Comparison of ENCODE assay signal across 24 cellular contexts in genomic region chr13:114038211-114038613, GRCh38.
DNase-seq lines count a peak whose midpoint lies in the region; ATAC-seq, FAIRE-seq and TF ChIP-seq lines count a peak whose summit lies in the region.
"Had no signal": no experiment of that assay in that cellular context is flagged by ENCODE, and none has a peak within 500 bp of the region (broad histone marks: within the 10 kb centered on the region; RNA-seq: fewer than 3 reads in every experiment).

No MANE protein-coding gene starts in this region.

- H3K27me3 ChIP-seq in right atrium auricular region = no peaks in the 10 kb centered on the region
- H3K27me3 ChIP-seq in vagina = no peaks in the 10 kb centered on the region
- H3K27me3 ChIP-seq: adrenal gland had no signal

- H3K27me3 Mint-ChIP-seq in effector memory CD8-positive, alpha-beta T cell = no peaks in the 10 kb centered on the region

- intact Hi-C loops in Right ventricle myocardium superior (cut with DNase I) = no loop called here
- intact Hi-C loops in left ventricle myocardium superior (cut with micrococcal nuclease) = no loop called here
- intact Hi-C loops in vagina (cut with DNase I) = no loop called here

- ATAC-seq in Right ventricle myocardium superior (ENCODE audit: poor library complexity) = peak; percentile 47
- no peak for ATAC-seq in effector memory CD8-positive, alpha-beta T cell (replicated peaks)
- peak; percentile 49 for ATAC-seq in left ventricle myocardium superior
- ATAC-seq in GM18907 (IDR thresholded peaks at IDR 0.05; ENCODE audit: unreplicated experiment) = no peak
- ATAC-seq in HG02885 (IDR thresholded peaks at IDR 0.05; ENCODE audit: poor library complexity, unreplicated experiment) = no peak
- ATAC-seq: activated T-cell treated with anti-CD3 and anti-CD28 coated beads, Interleukin-2, amount 50 U/mL, for 4 hours; esophagus mucosa; PC-3 had no signal

- H3K4me1 Mint-ChIP-seq in effector memory CD8-positive, alpha-beta T cell (ENCODE audit: low read depth in 2 of 2) = peaks cover 30 to 34% of the 10 kb centered on the region in 2 donors

- TF ChIP-seq POLR2A in vagina (IDR thresholded peaks at IDR 0.05) = no peak

- H3K4me3 Mint-ChIP-seq in effector memory CD8-positive, alpha-beta T cell = no peak overlapping the region
- H3K4me3 Mint-ChIP-seq: activated T-cell treated with anti-CD3 and anti-CD28 coated beads, Interleukin-2, amount 50 U/mL, for 4 hours had no signal

- H3K9me3 ChIP-seq in right atrium auricular region (no peaks in the 10 kb centered on the region), vagina (no peaks in the 10 kb centered on the region)
- H3K9me3 ChIP-seq: adrenal gland had no signal

- no peaks in the 10 kb centered on the region for H3K36me3 ChIP-seq in right atrium auricular region
- no peaks in the 10 kb centered on the region for H3K36me3 ChIP-seq in vagina
- H3K36me3 ChIP-seq: adrenal gland had no signal

- H3K27ac Mint-ChIP-seq in effector memory CD8-positive, alpha-beta T cell = peak overlapping the region; percentile 35

- DNase-seq in Right ventricle myocardium superior (peak; percentile 62), right atrium auricular region (ENCODE audit: low spot score) (no peak), left ventricle myocardium superior (peak; percentile 60), vagina (ENCODE audit: extremely low spot score in 2 of 2) (no peak), D721Med (ENCODE audit: insufficient read length, low spot score) (no peak)
- DNase-seq in effector memory CD8-positive, alpha-beta T cell = no peak
- DNase-seq: activated CD4-positive, alpha-beta T cell treated with anti-CD3 and anti-CD28 coated beads for 4 hours; activated naive CD4-positive, alpha-beta T cell; activated T-cell treated with anti-CD3 and anti-CD28 coated beads, Interleukin-2, amount 50 U/mL, for 4 hours; effector memory CD4-positive, alpha-beta T cell; HCEC 1CT; IMR-90; islet precursor cell; NCI-H146; NCI-H510A; PC-3 had no signal

- no peaks in the 10 kb centered on the region for H3K9me3 Mint-ChIP-seq in effector memory CD8-positive, alpha-beta T cell
- H3K9me3 Mint-ChIP-seq: activated T-cell treated with anti-CD3 and anti-CD28 coated beads, Interleukin-2, amount 50 U/mL, for 4 hours had no signal

- TF ChIP-seq CTCF in right atrium auricular region (IDR thresholded peaks at IDR 0.05) (no peak), vagina (IDR thresholded peaks at IDR 0.05) (no peak), D721Med (IDR thresholded peaks at IDR 0.05; ENCODE audit: insufficient read depth, missing control alignments) (no peak)

- H3K27ac ChIP-seq in right atrium auricular region (no peak overlapping the region), vagina (peak overlapping the region; percentile 28)
- H3K27ac ChIP-seq: adrenal gland had no signal

- peaks cover 87% of the 10 kb centered on the region for H3K36me3 Mint-ChIP-seq in effector memory CD8-positive, alpha-beta T cell (ENCODE audit: insufficient read depth)

- peaks cover 0 to 28% of the 10 kb centered on the region in 2 donors for H3K4me1 ChIP-seq in right atrium auricular region
- H3K4me1 ChIP-seq in vagina = peaks cover 64% of the 10 kb centered on the region

- no peak for FAIRE-seq in D721Med (lab: Jason Lieb, UNC)
- FAIRE-seq: A204.1, colon, GM12892, TTC549 had no signal

- H3K4me3 ChIP-seq in right atrium auricular region (no peak overlapping the region), vagina (no peak overlapping the region)
- H3K4me3 ChIP-seq: adrenal gland had no signal

Comparison
In these comparisons a context has a peak if more than half of its experiments do, and no peak if none do; other contexts are left out.
1. DNase-seq: peak in Right ventricle myocardium superior (single experiment) and left ventricle myocardium superior (single experiment); none in right atrium auricular region (single experiment), effector memory CD8-positive, alpha-beta T cell (0 of 3), vagina (0 of 2) and D721Med (single experiment).
2. ATAC-seq: peak in Right ventricle myocardium superior (single experiment) and left ventricle myocardium superior (single experiment); none in effector memory CD8-positive, alpha-beta T cell (single experiment), GM18907 (single experiment) and HG02885 (single experiment).